In the genomic region with DNA sequence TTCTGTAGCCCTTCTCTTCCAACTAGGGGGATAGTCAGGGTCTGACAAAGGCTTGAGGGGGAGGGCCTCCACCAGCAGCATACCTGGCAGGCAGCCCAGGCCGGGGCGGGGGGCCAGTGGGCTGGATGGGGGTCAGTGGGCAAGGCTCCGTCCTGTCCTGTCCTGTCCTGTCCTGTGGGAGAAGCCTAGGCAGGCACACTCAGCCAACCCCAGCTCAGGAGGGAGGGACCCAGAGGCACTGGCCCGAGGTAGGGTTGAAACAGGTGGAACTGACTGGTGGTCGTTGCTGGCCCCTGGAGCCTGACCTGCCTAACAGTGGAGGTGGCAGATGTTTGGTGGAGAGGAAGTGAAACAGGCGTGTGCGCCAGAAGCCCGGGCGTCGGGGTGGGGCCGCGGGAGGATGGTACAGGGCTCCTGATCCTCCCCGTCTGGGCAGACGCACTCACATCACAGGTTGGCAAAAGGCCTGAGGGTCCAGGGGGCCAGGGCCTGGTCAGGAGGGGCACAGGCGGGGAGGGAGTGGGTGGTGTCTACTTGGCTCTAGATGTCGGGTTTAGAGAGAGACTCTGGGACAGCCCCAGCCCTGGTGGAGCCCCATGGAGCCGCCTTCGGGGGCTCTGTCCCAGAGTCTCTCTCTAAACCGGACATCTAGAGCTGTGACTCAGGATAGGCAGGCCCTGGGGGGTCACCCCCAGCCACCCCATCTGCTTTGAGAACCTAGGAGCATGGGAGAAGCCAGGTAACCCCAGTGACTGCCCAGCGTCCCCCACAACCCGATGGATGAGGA, we compare ENCODE assay signal across 8 cellular contexts. TPM values are rescaled to one million over a fixed set of nuclear protein-coding genes. Genes with fewer than 3 reads are reported as not detected.
DNase-seq lines count a peak whose midpoint lies in the region; ATAC-seq and TF ChIP-seq lines count a peak whose summit lies in the region.

No MANE protein-coding gene starts in this region.

- H3K27ac Mint-ChIP-seq in T-helper 17 cell = peak overlapping the region; percentile 80

- TF ChIP-seq CTCF in lower lobe of right lung (IDR thresholded peaks at IDR 0.05) = no peak

- H3K27me3 ChIP-seq in lower lobe of right lung (ENCODE audit: low read depth) = no peaks in the 10 kb centered on the region

- no peaks in the 10 kb centered on the region for H3K27me3 Mint-ChIP-seq in T-helper 17 cell

- DNase-seq in NCI-H524 (lab: John Stamatoyannopoulos, UW) (peak; percentile 34 to 59), NCI-H524 treated with DMSO at 0.1 percent for 48 hours (lab: John Stamatoyannopoulos, UW) (no peak), T-helper 17 cell (no peak), lower lobe of right lung (peak; percentile 68), NCI-H2196 (lab: John Stamatoyannopoulos, UW; ENCODE audit: unreplicated experiment) (no peak)
- no peak for DNase-seq in stimulated activated CD4-positive, alpha-beta T cell treated with anti-CD3 and anti-CD28 coated beads, Interleukin-2, amount 100 ng/mL, for 48 hours
- no peak for DNase-seq in activated effector memory CD4-positive, alpha-beta T cell treated with anti-CD3 and anti-CD28 coated beads, Interleukin-2, amount 50 U/mL, for 16 hours

- H3K9me3 ChIP-seq in T-helper 17 cell (ENCODE audit: control insufficient read depth, low read length, poor library complexity, severe bottlenecking) (no peaks in the 10 kb centered on the region), lower lobe of right lung (no peaks in the 10 kb centered on the region)

- H3K4me3 ChIP-seq in lower lobe of right lung = no peak overlapping the region

- peak overlapping the region; percentile 2 for H3K27ac ChIP-seq in lower lobe of right lung

- peaks cover 23% of the 10 kb centered on the region for H3K4me1 Mint-ChIP-seq in T-helper 17 cell

- H3K36me3 Mint-ChIP-seq in T-helper 17 cell (ENCODE audit: low read depth) = no peaks in the 10 kb centered on the region

- H3K36me3 ChIP-seq in lower lobe of right lung = no peaks in the 10 kb centered on the region

- H3K4me1 ChIP-seq in lower lobe of right lung = peaks cover 65% of the 10 kb centered on the region

- ATAC-seq in HG02763 (IDR thresholded peaks at IDR 0.05; ENCODE audit: unreplicated experiment) (peak; percentile 46), T-helper 17 cell (peak; percentile 79), lower lobe of right lung (peak; percentile 38 to 64)

- intact Hi-C loops in lower lobe of right lung (cut with DNase I) = no loop called here

- peak overlapping the region; percentile 86 for H3K4me3 Mint-ChIP-seq in T-helper 17 cell

RNA-seq across cellular contexts. Expression of a gene that starts 32.5 kb away (rescaled TPM):
- total RNA-seq in T-helper 17 cell (10 to 100 TPM; 14.2 to 14.5 TPM), lower lobe of right lung (58.1 TPM)

RNA-seq across cellular contexts. Expression of a gene that starts 50.3 kb away (rescaled TPM):
- total RNA-seq in T-helper 17 cell (1 to 10 TPM; 3.0 to 6.0 TPM), lower lobe of right lung (51.8 TPM)

Comparison
In these comparisons a context has a peak if more than half of its experiments do, and no peak if none do; other contexts are left out.
1. DNase-seq: peak in NCI-H524 (2 of 2) and lower lobe of right lung (single experiment); none in NCI-H524 treated with DMSO at 0.1 percent for 48 hours (single experiment), T-helper 17 cell (0 of 3), stimulated activated CD4-positive, alpha-beta T cell treated with anti-CD3 and anti-CD28 coated beads, Interleukin-2, amount 100 ng/mL, for 48 hours (0 of 2), activated effector memory CD4-positive, alpha-beta T cell treated with anti-CD3 and anti-CD28 coated beads, Interleukin-2, amount 50 U/mL, for 16 hours (single experiment) and NCI-H2196 (single experiment).
2. Peak in every context shown above with its lines, with median percentiles within 50 percentile points of each other: ATAC-seq.